ENCODE assay signal across 20 cellular contexts in the genomic region with DNA sequence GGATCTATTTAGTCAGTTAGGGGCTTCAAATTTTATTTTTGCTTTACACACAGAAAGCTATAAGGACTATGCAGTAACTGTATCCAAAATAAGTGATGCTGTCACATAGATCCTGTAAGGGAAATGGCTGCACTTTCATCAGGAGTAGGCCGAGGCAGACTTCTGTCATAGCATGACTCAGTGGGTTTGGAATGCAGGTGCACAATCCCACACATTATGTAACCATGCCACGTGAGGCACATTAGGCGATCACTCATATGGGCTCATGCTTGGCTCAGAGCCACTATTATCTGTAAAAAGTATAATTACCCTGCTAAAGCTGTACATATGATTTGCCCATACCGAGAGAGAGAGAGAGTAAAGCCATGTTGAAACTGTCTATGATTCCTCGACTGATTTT.
DNase-seq lines count a peak whose midpoint lies in the region; ATAC-seq and TF ChIP-seq lines count a peak whose summit lies in the region.
"Had no signal": no experiment of that assay in that cellular context is flagged by ENCODE, and none has a peak within 500 bp of the region (broad histone marks: within the 10 kb centered on the region; RNA-seq: fewer than 3 reads in every experiment).

No MANE protein-coding gene starts in this region.

- CTCF ChIA-PET in RWPE1 (lab: Yijun Ruan, JAX) = interaction anchor here (0.6 kb wide), 1 partner anchor 10 kb away, joined by 3 read pairs; no protein-coding TSS in a partner anchor

- TF ChIP-seq POLR2A in tibial nerve (IDR thresholded peaks at IDR 0.05) = no peak

- H3K4me1 ChIP-seq in tibial nerve = peaks cover 0 to 6% (median 0%) of the 10 kb centered on the region in 4 donors

- ATAC-seq in HG03378 (IDR thresholded peaks at IDR 0.05; ENCODE audit: unreplicated experiment) = no peak
- ATAC-seq: activated CD4-positive, alpha-beta T cell treated with anti-CD3 and anti-CD28 coated beads for 36 hours; K562; stimulated activated naive B cell treated with anti-CD40 and anti-IgM and Interleukin-4, amounts not matched to agents 10 μg/mL and 1 μg/mL and 100 μg/mL, for 72 hours had no signal

- H3K4me3 ChIP-seq in fibroblast of pulmonary artery (replicated peaks; ENCODE audit: low read depth, low read length) (no peak overlapping the region), retinal pigment epithelial cell (ENCODE audit: low read length) (no peak overlapping the region), tibial nerve (no peak overlapping the region)
- H3K4me3 ChIP-seq: K562 had no signal

- TF ChIP-seq CTCF in RWPE1 (conservative IDR thresholded peaks at IDR 0.05; ENCODE audit: low read depth) (no peak), fibroblast of pulmonary artery (IDR thresholded peaks at IDR 0.05; ENCODE audit: low read length, missing control alignments) (no peak), retinal pigment epithelial cell (conservative IDR thresholded peaks at IDR 0.05; ENCODE audit: low read depth, low read length) (no peak), tibial nerve (IDR thresholded peaks at IDR 0.05) (no peak)

- DNase-seq in HS-5 (ENCODE audit: low read depth) (peak; percentile 68), RWPE1 (ENCODE audit: low spot score) (peak; percentile 86), fibroblast of pulmonary artery (ENCODE audit: low read depth) (peak; percentile 24), retinal pigment epithelial cell (ENCODE audit: low read depth) (peak; percentile 47), tibial nerve (ENCODE audit: low spot score in 2 of 2) (no peak), SKM-1 (lab: John Stamatoyannopoulos, UW; ENCODE audit: unreplicated experiment) (no peak)
- DNase-seq: activated CD4-positive, alpha-beta T cell treated with anti-CD3 and anti-CD28 coated beads for 36 hours; activated naive CD4-positive, alpha-beta T cell treated with anti-CD3 and anti-CD28 coated beads for 36 hours; activated T-cell treated with anti-CD3 and anti-CD28 coated beads, Interleukin-2, amount 50 U/mL, for 48 hours; central memory CD4-positive, alpha-beta T cell; hypothalamus; MV-4-11; NCI-H1694; SIG-M5; stimulated activated CD4-positive, alpha-beta T cell treated with anti-CD3 and anti-CD28 coated beads, Interleukin-2, amount 100 ng/mL, for 48 hours; stimulated activated naive B cell treated with anti-CD40 and anti-IgM and Interleukin-4, amounts not matched to agents 10 μg/mL and 1 μg/mL and 100 μg/mL, for 72 hours; T-helper 1 cell had no signal

- no peak for TF ChIP-seq EP300 in tibial nerve (IDR thresholded peaks at IDR 0.05)

- POLR2A ChIA-PET in RWPE1 (lab: Yijun Ruan, JAX; ENCODE audit: low non-redundant PET) = no interaction called here

- no peaks in the 10 kb centered on the region for H3K27me3 ChIP-seq in tibial nerve
- H3K27me3 ChIP-seq: neutrophil had no signal

- H3K9me3 ChIP-seq in tibial nerve = peaks cover 0 to 11% (median 0%) of the 10 kb centered on the region in 4 donors
- H3K9me3 ChIP-seq: neutrophil had no signal

- WGBS in tibial nerve, 2 donors = 70 to 81% methylated on average over 5 of the region's 5 CpGs

- H3K27ac ChIP-seq in RWPE1 (no peak overlapping the region), tibial nerve (no peak overlapping the region)
- H3K27ac ChIP-seq: neutrophil had no signal

- no peaks in the 10 kb centered on the region for H3K36me3 ChIP-seq in tibial nerve
- H3K36me3 ChIP-seq: neutrophil had no signal

Comparison
In these comparisons a context has a peak if more than half of its experiments do, and no peak if none do; other contexts are left out.
1. DNase-seq: peak in HS-5 (single experiment), RWPE1 (single experiment), fibroblast of pulmonary artery (single experiment) and retinal pigment epithelial cell (single experiment); none in tibial nerve (0 of 2) and SKM-1 (single experiment).